ENCODE assay signal across 26 cellular contexts in genomic region chr22:17860220-17860965, GRCh38.
DNase-seq lines count a peak whose midpoint lies in the region; ATAC-seq and TF ChIP-seq lines count a peak whose summit lies in the region.
"Had no signal": no experiment of that assay in that cellular context is flagged by ENCODE, and none has a peak within 500 bp of the region (broad histone marks: within the 10 kb centered on the region; RNA-seq: fewer than 3 reads in every experiment).

No MANE protein-coding gene starts in this region.

- H3K4me3 ChIP-seq in esophagus squamous epithelium (no peak overlapping the region), muscle layer of duodenum (ENCODE audit: low read depth in 1 of 2, low read length in 2 of 2) (no peak overlapping the region), stomach (no peak overlapping the region)
- H3K4me3 ChIP-seq: hepatocyte, thyroid gland had no signal

- peak in 36 of 58 donors; percentile 9 to 65 (median 36) for DNase-seq in anterior cingulate cortex (lab: John Stamatoyannopoulos, UW)
- DNase-seq in esophagus squamous epithelium (lab: John Stamatoyannopoulos, UW) = no peak
- DNase-seq in stomach = no peak
- no peak for DNase-seq in NCI-H524 treated with DMSO at 0.1 percent for 48 hours (lab: John Stamatoyannopoulos, UW)
- no peak for DNase-seq in activated CD8-positive, alpha-beta memory T cell treated with anti-CD3 and anti-CD28 coated beads, Interleukin-2, amount 50 U/mL, for 48 hours
- DNase-seq: ACHN; activated CD4-positive, alpha-beta memory T cell treated with anti-CD3 and anti-CD28 coated beads for 36 hours; activated CD4-positive, CD25-positive, alpha-beta regulatory T cell; activated T-cell treated with anti-CD3 and anti-CD28 coated beads for 4 hours; amniotic stem cell; DMS 273 treated with DMSO at 0.1 percent for 48 hours; GF-D8; HFFc6; IMR-90; islet precursor cell; naive thymus-derived CD4-positive, alpha-beta T cell; NCI-H2107; NCI-H510A; stimulated activated CD4-positive, alpha-beta T cell treated with anti-CD3 and anti-CD28 coated beads, Interleukin-15, amount 100 ng/mL, for 24 hours; T1000 had no signal

- peaks cover 6 to 45% (median 27%) of the 10 kb centered on the region in 3 donors for H3K4me1 ChIP-seq in esophagus squamous epithelium
- H3K4me1 ChIP-seq in muscle layer of duodenum (ENCODE audit: control insufficient read depth in 1 of 2, insufficient read depth in 2 of 2, low read length in 2 of 2) = peaks cover 4 to 12% of the 10 kb centered on the region in 2 donors
- H3K4me1 ChIP-seq in stomach = peaks cover 4 to 29% (median 16%) of the 10 kb centered on the region in 4 donors

- H3K27ac ChIP-seq in esophagus squamous epithelium = peak overlapping the region; percentile 40 to 75 (median 70)
- H3K27ac ChIP-seq in muscle layer of duodenum (ENCODE audit: low read length) = peak overlapping the region; percentile 70
- H3K27ac ChIP-seq in stomach = peak overlapping the region in 3 of 5 donors; percentile 63 to 87 (median 72)
- H3K27ac ChIP-seq: C4-2B, hepatocyte had no signal

- no peak for TF ChIP-seq CTCF in esophagus squamous epithelium (IDR thresholded peaks at IDR 0.05)
- TF ChIP-seq CTCF in stomach (IDR thresholded peaks at IDR 0.05) = no peak

- H3K36me3 ChIP-seq in esophagus squamous epithelium = peaks cover 6 to 54% (median 11%) of the 10 kb centered on the region in 3 donors
- peaks cover 26 to 29% of the 10 kb centered on the region in 2 donors for H3K36me3 ChIP-seq in muscle layer of duodenum (ENCODE audit: control insufficient read depth in 1 of 2, insufficient read depth in 2 of 2, low read length in 2 of 2)
- peaks cover 10 to 60% (median 45%) of the 10 kb centered on the region in 4 donors for H3K36me3 ChIP-seq in stomach

- H3K27me3 ChIP-seq in esophagus squamous epithelium (no peaks in the 10 kb centered on the region), muscle layer of duodenum (ENCODE audit: low read depth, low read length) (no peaks in the 10 kb centered on the region), stomach (no peaks in the 10 kb centered on the region)
- H3K27me3 ChIP-seq: hepatocyte, thyroid gland had no signal

- H3K9me3 ChIP-seq in esophagus squamous epithelium (no peaks in the 10 kb centered on the region), muscle layer of duodenum (ENCODE audit: control insufficient read depth in 1 of 2, low read length in 2 of 2) (no peaks in the 10 kb centered on the region), stomach (no peaks in the 10 kb centered on the region)
- H3K9me3 ChIP-seq: thyroid gland had no signal

- intact Hi-C loops in esophagus squamous epithelium (cut with DNase I) (no loop called here), stomach (cut with DNase I; ENCODE audit: low total_unique reads) (no loop called here)

- ATAC-seq in GM18520 (IDR thresholded peaks at IDR 0.05; ENCODE audit: unreplicated experiment) (no peak), GM21515 (IDR thresholded peaks at IDR 0.05; ENCODE audit: unreplicated experiment) (no peak)
- ATAC-seq: naive thymus-derived CD4-positive, alpha-beta T cell had no signal

- 79 to 92% methylated on average over 9 to 21 of the region's 23 CpGs for WGBS in esophagus squamous epithelium, 2 donors
- WGBS in stomach, 5 donors = 89 to 94% (median 93%) methylated on average over 23 of the region's 23 CpGs

- TF ChIP-seq EP300 in stomach (IDR thresholded peaks at IDR 0.05) = no peak

- no peak for TF ChIP-seq POLR2A in esophagus squamous epithelium (IDR thresholded peaks at IDR 0.05)
- no peak for TF ChIP-seq POLR2A in stomach (IDR thresholded peaks at IDR 0.05)

Comparison
In these comparisons a context has a peak if more than half of its experiments do, and no peak if none do; other contexts are left out.
1. DNase-seq: peak in anterior cingulate cortex (36 of 58); none in esophagus squamous epithelium (single experiment), stomach (single experiment), NCI-H524 treated with DMSO at 0.1 percent for 48 hours (single experiment) and activated CD8-positive, alpha-beta memory T cell treated with anti-CD3 and anti-CD28 coated beads, Interleukin-2, amount 50 U/mL, for 48 hours (single experiment).
2. Peak in every context shown above with its lines, with median percentiles within 50 percentile points of each other: H3K27ac ChIP-seq.